ENCODE assay signal across 18 cellular contexts in genomic region chr9:14912849-14913248, GRCh38. TPM values are rescaled to one million over a fixed set of nuclear protein-coding genes. Genes with fewer than 3 reads are reported as not detected.
"Had no signal": no experiment of that assay in that cellular context is flagged by ENCODE, and none has a peak within 500 bp of the region (broad histone marks: within the 10 kb centered on the region; RNA-seq: fewer than 3 reads in every experiment).

No MANE protein-coding gene starts in this region.

- DNase-seq: effector CD4-positive, alpha-beta T cell; endodermal cell; heart left ventricle; hypothalamus; left ventricle myocardium inferior; mesenchymal stem cell; naive thymus-derived CD8-positive, alpha-beta T cell; posterior cingulate gyrus; sigmoid colon; stimulated activated CD4-positive, alpha-beta T cell treated with anti-CD3 and anti-CD28 coated beads, Interleukin-2, amount 100 ng/mL, for 48 hours; stimulated activated naive CD4-positive, alpha-beta T cell treated with Interleukin-2 at 50 U/mL for 16 hours had no signal

- H3K4me3 ChIP-seq: coronary artery, heart left ventricle, left ventricle myocardium inferior, lung, sigmoid colon, skin epidermis had no signal

- H3K27ac Mint-ChIP-seq: endodermal cell; naive thymus-derived CD8-positive, alpha-beta T cell; type B pancreatic cell had no signal

- H3K36me3 ChIP-seq: heart left ventricle, left ventricle myocardium inferior, sigmoid colon had no signal

- H3K27ac ChIP-seq: coronary artery, heart left ventricle, left ventricle myocardium inferior, sigmoid colon, skin epidermis had no signal

- ATAC-seq: esophagus mucosa; heart left ventricle; naive thymus-derived CD8-positive, alpha-beta T cell had no signal

- H3K4me1 Mint-ChIP-seq: naive thymus-derived CD8-positive, alpha-beta T cell had no signal

- H3K9me3 ChIP-seq: left ventricle myocardium inferior, sigmoid colon had no signal

- H3K36me3 Mint-ChIP-seq: naive thymus-derived CD8-positive, alpha-beta T cell; type B pancreatic cell had no signal

- H3K27me3 ChIP-seq: heart left ventricle, sigmoid colon had no signal

- FAIRE-seq: islet of Langerhans, urothelium cell line had no signal

- H3K4me3 Mint-ChIP-seq: endodermal cell; naive thymus-derived CD8-positive, alpha-beta T cell; type B pancreatic cell had no signal

- H3K9me3 Mint-ChIP-seq: endodermal cell; naive thymus-derived CD8-positive, alpha-beta T cell; type B pancreatic cell had no signal

RNA-seq across cellular contexts. Expression of gene FREM1, which starts 2.6 kb away (rescaled TPM):
- total RNA-seq: naive thymus-derived CD8-positive, alpha-beta T cell had no signal
- polyA plus RNA-seq: naive thymus-derived CD8-positive, alpha-beta T cell had no signal
